Comparison of ENCODE assay signal across 20 cellular contexts in the genomic region with DNA sequence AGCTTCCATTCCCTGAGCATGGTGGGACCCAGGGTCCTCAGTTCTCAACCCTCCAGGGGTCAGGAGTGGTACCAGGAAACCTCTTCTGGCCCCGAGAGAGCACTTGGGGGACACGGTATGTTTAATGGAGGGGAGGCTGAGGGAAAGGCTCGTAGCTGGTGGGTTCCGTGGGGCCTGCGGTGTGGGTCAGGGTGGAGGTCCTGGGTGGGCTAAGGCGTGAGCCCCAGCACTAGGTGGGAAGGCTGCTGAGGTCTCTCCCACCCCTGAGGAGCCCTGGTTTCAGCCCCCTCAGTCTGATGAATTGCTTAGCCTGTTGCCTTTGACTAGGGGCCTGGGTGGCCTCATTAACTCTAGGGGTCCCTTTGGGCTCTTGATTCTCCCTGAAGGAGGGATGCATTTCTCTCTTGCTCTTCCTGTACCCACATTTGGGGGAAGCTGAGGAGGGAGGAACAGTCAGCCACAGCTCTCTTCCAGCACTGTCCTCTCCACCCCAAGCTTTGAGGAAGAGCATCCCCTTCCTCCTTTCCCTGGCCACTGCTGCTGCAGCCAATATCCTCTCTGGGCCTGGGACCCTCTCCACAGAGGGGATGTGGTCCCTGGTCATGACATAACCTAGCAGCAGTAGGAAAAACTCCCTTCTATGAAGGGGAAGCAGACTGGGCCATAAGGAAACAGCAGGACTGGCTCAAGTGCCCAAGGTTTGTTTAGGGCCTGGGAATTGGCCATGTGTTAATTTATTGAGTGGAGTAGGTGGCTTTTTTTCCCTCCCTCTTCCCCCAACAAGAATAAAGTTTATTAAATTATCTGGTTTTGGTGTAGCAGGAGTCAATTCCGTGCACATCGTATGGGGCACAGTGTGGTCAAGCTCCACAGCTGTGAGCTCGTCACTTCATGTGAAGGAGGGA. TPM values are rescaled to one million over a fixed set of nuclear protein-coding genes. Genes with fewer than 3 reads are reported as not detected.
DNase-seq lines count a peak whose midpoint lies in the region; ATAC-seq and TF ChIP-seq lines count a peak whose summit lies in the region.
"Had no signal": no experiment of that assay in that cellular context is flagged by ENCODE, and none has a peak within 500 bp of the region (broad histone marks: within the 10 kb centered on the region; RNA-seq: fewer than 3 reads in every experiment).

No MANE protein-coding gene starts in this region.

- no peaks in the 10 kb centered on the region for H3F3A ChIP-seq in Loucy (ENCODE audit: low read depth)

- H3K9me2 ChIP-seq in Loucy (replicated peaks; ENCODE audit: low read depth, low read length): no peaks in the 10 kb centered on the region

- H3K9ac ChIP-seq in Loucy (ENCODE audit: low read depth, low read length, poor library complexity, severe bottlenecking) (peak overlapping the region; percentile 66), mammary epithelial cell (ENCODE audit: insufficient read depth, low read length) (no peak overlapping the region), skeletal muscle satellite cell (ENCODE audit: low read depth, low read length) (peak overlapping the region; percentile 53)
- H3K9ac ChIP-seq: neural progenitor cell had no signal

- H3K4me3 ChIP-seq in Loucy (ENCODE audit: low read length, poor library complexity, severe bottlenecking) (no peak overlapping the region), mammary epithelial cell (replicated peaks in 1 of 3; ENCODE audit: insufficient read depth in 1 of 3, low read depth in 2 of 3, low read length in 3 of 3) (no peak overlapping the region), skeletal muscle satellite cell (ENCODE audit: low read length) (peak overlapping the region; percentile 11)
- H3K4me3 ChIP-seq: ascending aorta, neural progenitor cell, tibial artery had no signal

- WGBS in mammary epithelial cell (ENCODE audit: low coverage, missing lambda C conversion rate): 91% methylated on average over 6 of the region's 9 CpGs

- intact Hi-C loops in mammary epithelial cell (cut with micrococcal nuclease): loop anchor here (5.0 kb wide), 1 partner anchor 50 kb away; a partner anchor contains a TSS

- H3K79me2 ChIP-seq in Loucy (ENCODE audit: insufficient read depth, low read length) (no peaks in the 10 kb centered on the region), mammary epithelial cell (ENCODE audit: insufficient read depth, low read length) (no peaks in the 10 kb centered on the region)

- ATAC-seq in activated CD8-positive, alpha-beta memory T cell treated with anti-CD3 and anti-CD28 coated beads, Interleukin-2, amount 10 ng/mL, durations not matched to agents 7 days and 5 days: no peak
- ATAC-seq in HG03354 (IDR thresholded peaks at IDR 0.05; ENCODE audit: poor library complexity, severe bottlenecking, unreplicated experiment) (no peak), HG03108 (IDR thresholded peaks at IDR 0.05; ENCODE audit: unreplicated experiment) (no peak), HG03432 (IDR thresholded peaks at IDR 0.05; ENCODE audit: unreplicated experiment) (no peak)
- ATAC-seq: T-cell had no signal

- peaks cover 52% of the 10 kb centered on the region for H3K36me3 Mint-ChIP-seq in activated CD8-positive, alpha-beta memory T cell treated with anti-CD3 and anti-CD28 coated beads, Interleukin-2, amount 10 ng/mL, durations not matched to agents 7 days and 5 days

- H3K4me2 ChIP-seq in Loucy (ENCODE audit: low read depth, low read length, poor library complexity, severe bottlenecking) (no peak overlapping the region), mammary epithelial cell (ENCODE audit: insufficient read depth, low read depth, low read length) (no peak overlapping the region), skeletal muscle satellite cell (ENCODE audit: low read length) (peak overlapping the region; percentile 50)
- H3K4me2 ChIP-seq: neural progenitor cell had no signal

- TF ChIP-seq CTCF in Loucy (conservative IDR thresholded peaks at IDR 0.05; ENCODE audit: low read length): no peak
- no peak for TF ChIP-seq CTCF in mammary epithelial cell (conservative IDR thresholded peaks at IDR 0.05 in 1 of 2, IDR thresholded peaks at IDR 0.05 in 1 of 2; ENCODE audit: extremely low read depth in 1 of 2, insufficient read depth in 1 of 2, low read depth in 1 of 2, low read length in 2 of 2)

- H3K9me3 ChIP-seq in Loucy (ENCODE audit: insufficient read depth, low read depth, low read length) (no peaks in the 10 kb centered on the region), mammary epithelial cell (replicated peaks; ENCODE audit: insufficient read depth, low read length) (no peaks in the 10 kb centered on the region), skeletal muscle satellite cell (replicated peaks; ENCODE audit: low read length) (no peaks in the 10 kb centered on the region)
- H3K9me3 ChIP-seq: ascending aorta, tibial artery had no signal

- H2AFZ ChIP-seq in Loucy (ENCODE audit: low read length): no peak overlapping the region
- H2AFZ ChIP-seq in mammary epithelial cell (ENCODE audit: low read depth, low read length): no peak overlapping the region
- H2AFZ ChIP-seq: neural progenitor cell had no signal

- H4K20me1 ChIP-seq in Loucy (ENCODE audit: insufficient read depth, low read length, poor library complexity, severe bottlenecking) (no peaks in the 10 kb centered on the region), mammary epithelial cell (ENCODE audit: insufficient read depth, low read length) (no peaks in the 10 kb centered on the region)

- no peaks in the 10 kb centered on the region for H3K9me3 Mint-ChIP-seq in activated CD8-positive, alpha-beta memory T cell treated with anti-CD3 and anti-CD28 coated beads, Interleukin-2, amount 10 ng/mL, durations not matched to agents 7 days and 5 days (ENCODE audit: low read depth)
- H3K9me3 Mint-ChIP-seq: CD8-positive, alpha-beta memory T cell; mesothelial cell of epicardium; neural progenitor cell; T-cell had no signal

- CTCF ChIA-PET in activated CD8-positive, alpha-beta memory T cell treated with anti-CD3 and anti-CD28 coated beads, Interleukin-2, amount 10 ng/mL, durations not matched to agents 7 days and 5 days (lab: Charles Lee): interaction anchor here (1.0 kb wide), 1 partner anchor 14 kb away, joined by 3 read pairs; no protein-coding TSS in a partner anchor
- CTCF ChIA-PET in mammary epithelial cell (lab: Charles Lee; ENCODE audit: low non-redundant PET): no interaction called here

- no peak overlapping the region for H3K27ac ChIP-seq in mammary epithelial cell (ENCODE audit: insufficient read depth, low read depth, low read length)
- H3K27ac ChIP-seq: neural progenitor cell, tibial artery, WERI-Rb-1 had no signal

- peaks cover 43% of the 10 kb centered on the region for H3K4me1 Mint-ChIP-seq in activated CD8-positive, alpha-beta memory T cell treated with anti-CD3 and anti-CD28 coated beads, Interleukin-2, amount 10 ng/mL, durations not matched to agents 7 days and 5 days
- H3K4me1 Mint-ChIP-seq: CD8-positive, alpha-beta memory T cell; T-cell had no signal

- TSS peak; percentile 38 for BruUV-seq in mammary epithelial cell (replicated peaks; lab: Mats Ljungman, UMichigan)

- H3K4me3 Mint-ChIP-seq in activated CD8-positive, alpha-beta memory T cell treated with anti-CD3 and anti-CD28 coated beads, Interleukin-2, amount 10 ng/mL, durations not matched to agents 7 days and 5 days: no peak overlapping the region
- H3K4me3 Mint-ChIP-seq: CD8-positive, alpha-beta memory T cell; mesothelial cell of epicardium; neural progenitor cell; T-cell had no signal

- H3K27me3 ChIP-seq in Loucy (ENCODE audit: insufficient read depth, low read length, poor library complexity, severe bottlenecking): no peaks in the 10 kb centered on the region
- H3K27me3 ChIP-seq in mammary epithelial cell (ENCODE audit: insufficient read depth, low read length): no peaks in the 10 kb centered on the region
- H3K27me3 ChIP-seq in skeletal muscle satellite cell (ENCODE audit: control insufficient read depth, insufficient read depth, low read length): no peaks in the 10 kb centered on the region
- H3K27me3 ChIP-seq: ascending aorta, neural progenitor cell, tibial artery had no signal

- no peak for DNase-seq in activated CD8-positive, alpha-beta memory T cell treated with anti-CD3 and anti-CD28 coated beads, Interleukin-2, amount 10 ng/mL, durations not matched to agents 7 days and 5 days
- no peak for DNase-seq in activated CD8-positive, alpha-beta memory T cell treated with anti-CD3 and anti-CD28 coated beads, Interleukin-2, amount 50 U/mL, for 4 hours
- DNase-seq in mammary epithelial cell: no peak
- DNase-seq: activated gamma-delta T cell; CD8-positive, alpha-beta memory T cell; DMS79 treated with DMSO at 0.1 percent for 48 hours; foreskin melanocyte; NCI-H187; NCI-H345; T-cell; tibial artery; WERI-Rb-1 had no signal

- H3K4me1 ChIP-seq in Loucy (ENCODE audit: insufficient read depth, low read length, poor library complexity, severe bottlenecking): peaks cover 12% of the 10 kb centered on the region
- peaks cover 37% of the 10 kb centered on the region for H3K4me1 ChIP-seq in mammary epithelial cell (ENCODE audit: insufficient read depth, low read length)
- peaks cover 33% of the 10 kb centered on the region for H3K4me1 ChIP-seq in skeletal muscle satellite cell (ENCODE audit: control insufficient read depth, insufficient read depth, low read length)
- H3K4me1 ChIP-seq: ascending aorta, neural progenitor cell had no signal

- peaks cover 70% of the 10 kb centered on the region for H3K36me3 ChIP-seq in Loucy (ENCODE audit: insufficient read depth, low read length)
- peaks cover 39% of the 10 kb centered on the region for H3K36me3 ChIP-seq in mammary epithelial cell (ENCODE audit: insufficient read depth, low read length)
- peaks cover 89% of the 10 kb centered on the region for H3K36me3 ChIP-seq in skeletal muscle satellite cell (ENCODE audit: insufficient read depth, low read length)
- H3K36me3 ChIP-seq: neural progenitor cell had no signal

- peak overlapping the region; percentile 72 for H3K27ac Mint-ChIP-seq in activated CD8-positive, alpha-beta memory T cell treated with anti-CD3 and anti-CD28 coated beads, Interleukin-2, amount 10 ng/mL, durations not matched to agents 7 days and 5 days
- H3K27ac Mint-ChIP-seq: mesothelial cell of epicardium, neural progenitor cell, T-cell had no signal

- dilution Hi-C loops in mammary epithelial cell (cut with HindIII; ENCODE audit: low sequenced_read_pairs): no loop called here

- in situ Hi-C loops in mammary epithelial cell (cut with MboI; ENCODE audit: low sequenced_read_pairs in 2 of 2): no loop called here

- no peaks in the 10 kb centered on the region for H3K27me3 Mint-ChIP-seq in activated CD8-positive, alpha-beta memory T cell treated with anti-CD3 and anti-CD28 coated beads, Interleukin-2, amount 10 ng/mL, durations not matched to agents 7 days and 5 days
- H3K27me3 Mint-ChIP-seq: T-cell had no signal

RNA-seq across cellular contexts. Expression of a gene that starts 33.8 kb away (rescaled TPM):
- total RNA-seq in activated CD8-positive, alpha-beta memory T cell treated with anti-CD3 and anti-CD28 coated beads, Interleukin-2, amount 10 ng/mL, durations not matched to agents 7 days and 5 days: under 1 TPM in 1 of 2 experiments, not detected in 1; 0.26 TPM
- 1 to 10 TPM in 1 of 2 donors, not detected in 1; 1.3 TPM for total RNA-seq in mammary epithelial cell
- polyA plus RNA-seq in mammary epithelial cell: 1.5 TPM
- 5.0 TPM for polyA minus RNA-seq in mammary epithelial cell
- total RNA-seq in skeletal muscle satellite cell (2012; rRNA removed): 0.22 TPM in 1 of 2 replicates, not detected in the other

RNA-seq across cellular contexts. Expression of a gene that starts 52.0 kb away (rescaled TPM):
- 10 to 100 TPM; 44.1 to 49.4 TPM for total RNA-seq in activated CD8-positive, alpha-beta memory T cell treated with anti-CD3 and anti-CD28 coated beads, Interleukin-2, amount 10 ng/mL, durations not matched to agents 7 days and 5 days
- total RNA-seq in mammary epithelial cell: 10 to 100 TPM; 46.7 to 60.0 TPM
- polyA plus RNA-seq in mammary epithelial cell: 35.5 TPM
- polyA minus RNA-seq in mammary epithelial cell: 88.9 TPM
- 36.3 and 38.0 TPM in 2 replicates for total RNA-seq in skeletal muscle satellite cell (2012; rRNA removed)

RNA-seq across cellular contexts. Expression of a gene that starts 52.1 kb away (rescaled TPM):
- total RNA-seq in activated CD8-positive, alpha-beta memory T cell treated with anti-CD3 and anti-CD28 coated beads, Interleukin-2, amount 10 ng/mL, durations not matched to agents 7 days and 5 days: 1 to 10 TPM; 1.7 to 2.9 TPM
- 1 to 10 TPM; 5.8 to 6.0 TPM for total RNA-seq in mammary epithelial cell
- 4.1 TPM for polyA plus RNA-seq in mammary epithelial cell
- 5.5 TPM for polyA minus RNA-seq in mammary epithelial cell
- 4.6 and 5.5 TPM in 2 replicates for total RNA-seq in skeletal muscle satellite cell (2012; rRNA removed)
